Comparison of ENCODE assay signal across 8 cellular contexts in the genomic region with DNA sequence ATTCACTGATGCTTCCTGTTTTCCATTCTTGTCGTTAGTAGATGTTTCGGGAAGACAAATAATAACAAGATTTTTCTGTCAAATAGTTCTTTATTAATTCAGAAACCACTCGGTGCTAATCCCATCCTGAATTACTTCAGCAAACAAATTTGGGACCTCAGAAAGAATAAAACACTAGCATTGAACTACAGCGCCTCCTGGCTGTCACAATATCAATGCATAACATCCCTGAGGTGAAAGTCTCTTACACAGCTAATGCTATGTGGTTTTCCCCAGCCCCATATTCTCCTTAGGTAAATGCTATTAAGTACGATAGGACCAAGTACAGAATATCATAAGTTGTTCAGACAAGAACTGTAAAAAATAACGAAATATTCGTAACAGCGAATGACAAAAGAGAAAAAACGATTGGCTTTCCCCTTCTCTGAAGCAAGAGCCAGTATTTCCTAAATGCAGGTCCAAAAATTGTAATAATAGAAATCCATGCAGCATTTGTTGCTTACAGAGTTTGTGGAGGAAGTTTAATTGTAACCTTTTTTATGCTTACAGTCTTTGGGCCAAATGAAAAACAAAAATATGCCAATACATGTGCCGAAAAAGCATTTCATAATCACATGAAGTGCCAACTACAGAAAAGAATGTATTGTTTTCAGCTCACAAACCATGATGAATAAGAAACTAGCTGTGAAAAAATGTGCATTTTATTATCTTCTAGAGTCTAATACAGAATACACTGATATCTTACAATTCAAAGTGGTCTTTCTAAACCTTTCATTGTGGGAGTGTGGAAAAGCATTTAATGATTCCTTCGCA. TPM values are rescaled to one million over a fixed set of nuclear protein-coding genes. Genes with fewer than 3 reads are reported as not detected.
A peak's percentile ranks its signal among the peaks of the same experiment; 100 is the strongest.
DNase-seq lines count a peak whose midpoint lies in the region; ATAC-seq, FAIRE-seq and TF ChIP-seq lines count a peak whose summit lies in the region.

No MANE protein-coding gene starts in this region.

- DNase-seq in Calu3: peak; percentile 75
- peak; percentile 58 for DNase-seq in HCT116 (ENCODE audit: low read depth, low spot score)
- DNase-seq in RCC 7860 (ENCODE audit: low spot score): peak; percentile 20
- peak; percentile 26 for DNase-seq in activated T-helper 1 cell treated with anti-CD3 and anti-CD28 coated beads, Interleukin-12 subunit alpha, Interleukin-12 subunit beta, Interleukin-2, Interleukin-4 antibody, amounts not matched to agents 30 ng/mL and 10 ng/mL and 1 ng/mL, durations not matched to agents 14 hours and 24 hours and 36 hours (ENCODE audit: low spot score)
- peak; percentile 55 for DNase-seq in germinal center (ENCODE audit: low spot score)
- peak; percentile 30 for DNase-seq in retina
- DNase-seq in NCI-H510A (lab: John Stamatoyannopoulos, UW): no peak

- CTCF ChIA-PET in Calu3 (lab: Charles Lee): interaction anchor here (0.6 to 3.0 kb wide), 7 partner anchors 53 to 382 kb away, joined by 3 to 19 read pairs (median 4); no protein-coding TSS in a partner anchor
- CTCF ChIA-PET in HCT116 (lab: Charles Lee): interaction anchor here (0.6 to 4.2 kb wide), 12 partner anchors 10 to 368 kb away, joined by 3 to 41 read pairs (median 5); no protein-coding TSS in a partner anchor

- no peaks in the 10 kb centered on the region for H3K9me3 Mint-ChIP-seq in Calu3 (ENCODE audit: low read depth, unreplicated experiment)
- H3K9me3 Mint-ChIP-seq in activated T-helper 1 cell treated with anti-CD3 and anti-CD28 coated beads, Interleukin-12 subunit alpha, Interleukin-12 subunit beta, Interleukin-2, Interleukin-4 antibody, amounts not matched to agents 30 ng/mL and 10 ng/mL and 1 ng/mL, durations not matched to agents 14 hours and 24 hours and 36 hours: no peaks in the 10 kb centered on the region

- TF ChIP-seq POLR2A in HCT116 (IDR thresholded peaks at IDR 0.05; ENCODE audit: borderline replicate concordance, extremely low read depth, insufficient read depth, insufficient read length): no peak

- no peaks in the 10 kb centered on the region for H3K9me2 ChIP-seq in HCT116 (ENCODE audit: insufficient read depth)

- no peaks in the 10 kb centered on the region for H3K27me3 ChIP-seq in HCT116 (ENCODE audit: insufficient read depth, low read length)

- peak; percentile 92 for TF ChIP-seq RAD21 in HCT116 (IDR thresholded peaks at IDR 0.05; ENCODE audit: low read depth)

- peak; percentile 39; the same call in 1 of the 2 replicates for ATAC-seq in HCT116
- ATAC-seq in GM21825 (IDR thresholded peaks at IDR 0.05; ENCODE audit: unreplicated experiment): no peak

- no peaks in the 10 kb centered on the region for H3K79me2 ChIP-seq in HCT116 (ENCODE audit: insufficient read depth, low read length)

- H3K36me3 ChIP-seq in HCT116 (ENCODE audit: control insufficient read depth in 1 of 2, insufficient read depth in 2 of 2, low read length in 2 of 2): no peaks in the 10 kb centered on the region

- peaks cover 15 to 51% of the 10 kb centered on the region in 2 experiments for H3K4me1 ChIP-seq in HCT116 (ENCODE audit: control insufficient read depth in 1 of 2, insufficient read depth in 2 of 2, low read length in 2 of 2)

- H3K27me3 Mint-ChIP-seq in Calu3 (ENCODE audit: unreplicated experiment): no peaks in the 10 kb centered on the region
- no peaks in the 10 kb centered on the region for H3K27me3 Mint-ChIP-seq in activated T-helper 1 cell treated with anti-CD3 and anti-CD28 coated beads, Interleukin-12 subunit alpha, Interleukin-12 subunit beta, Interleukin-2, Interleukin-4 antibody, amounts not matched to agents 30 ng/mL and 10 ng/mL and 1 ng/mL, durations not matched to agents 14 hours and 24 hours and 36 hours (ENCODE audit: insufficient read depth)

- H3K9ac ChIP-seq in HCT116 (ENCODE audit: low read length): no peak overlapping the region

- POLR2A ChIA-PET in HCT116 (lab: Charles Lee): interaction anchor here (1.2 to 1.4 kb wide), 3 partner anchors 20 to 74 kb away, joined by 3 to 5 read pairs (median 3); no protein-coding TSS in a partner anchor

- H4K20me1 ChIP-seq in HCT116 (ENCODE audit: insufficient read depth): no peaks in the 10 kb centered on the region

- BruUV-seq in Calu3 (replicated peaks; lab: Mats Ljungman, UMichigan) (no TSS peak), HCT116 (replicated peaks; lab: Mats Ljungman, UMichigan) (no TSS peak)

- no peak overlapping the region for H3K27ac Mint-ChIP-seq in Calu3 (ENCODE audit: unreplicated experiment)
- H3K27ac Mint-ChIP-seq in activated T-helper 1 cell treated with anti-CD3 and anti-CD28 coated beads, Interleukin-12 subunit alpha, Interleukin-12 subunit beta, Interleukin-2, Interleukin-4 antibody, amounts not matched to agents 30 ng/mL and 10 ng/mL and 1 ng/mL, durations not matched to agents 14 hours and 24 hours and 36 hours: no peak overlapping the region

- H3K36me3 Mint-ChIP-seq in Calu3 (ENCODE audit: insufficient read depth, unreplicated experiment): peaks cover 8% of the 10 kb centered on the region
- no peaks in the 10 kb centered on the region for H3K36me3 Mint-ChIP-seq in activated T-helper 1 cell treated with anti-CD3 and anti-CD28 coated beads, Interleukin-12 subunit alpha, Interleukin-12 subunit beta, Interleukin-2, Interleukin-4 antibody, amounts not matched to agents 30 ng/mL and 10 ng/mL and 1 ng/mL, durations not matched to agents 14 hours and 24 hours and 36 hours (ENCODE audit: low read depth)

- intact Hi-C loops in Calu3 (cut with micrococcal nuclease; ENCODE audit: unreplicated experiment): loop anchor here (1.0 to 10.0 kb wide), 5 partner anchors 52 to 368 kb away; partner anchors contain the start of gene SIRT1
- intact Hi-C loops in HCT116 (cut with micrococcal nuclease): loop anchor here (1.0 to 5.0 kb wide), 3 partner anchors 73 to 369 kb away; no protein-coding TSS in a partner anchor
- intact Hi-C loops in activated T-helper 1 cell treated with anti-CD3 and anti-CD28 coated beads, Interleukin-12 subunit alpha, Interleukin-12 subunit beta, Interleukin-2, Interleukin-4 antibody, amounts not matched to agents 30 ng/mL and 10 ng/mL and 1 ng/mL, durations not matched to agents 14 hours and 24 hours and 36 hours (cut with micrococcal nuclease): loop anchor here (1.0 to 10.0 kb wide), 5 partner anchors 74 to 368 kb away; partner anchors contain the start of genes HERC4 and SIRT1

- RAD21 ChIA-PET in HCT116 (lab: Charles Lee; ENCODE audit: low non-redundant PET in 1 of 2, low total read pairs in 2 of 2, uncharacterized antibody in 2 of 2, unreplicated experiment in 2 of 2): interaction anchor here in 1 of 2 experiments (0.5 to 1.9 kb wide), 3 partner anchors 60 to 301 kb away, joined by 3 to 4 read pairs (median 3); no protein-coding TSS in a partner anchor

- no peaks in the 10 kb centered on the region for H3K9me3 ChIP-seq in HCT116 (ENCODE audit: control insufficient read depth in 1 of 2, insufficient read depth in 1 of 2, low read depth in 1 of 2, low read length in 2 of 2)

- TF ChIP-seq CTCF in Calu3 (IDR thresholded peaks at IDR 0.05; ENCODE audit: unreplicated experiment): peak; percentile 77
- TF ChIP-seq CTCF in HCT116 (IDR thresholded peaks at IDR 0.05 in 2 of 3, conservative IDR thresholded peaks at IDR 0.05 in 1 of 3; ENCODE audit: borderline replicate concordance in 1 of 3, insufficient read depth in 1 of 3, low read depth in 2 of 3, low read length in 2 of 3): peak; percentile 80 to 94 (median 85)

- H3K4me3 Mint-ChIP-seq in Calu3 (ENCODE audit: low read depth, unreplicated experiment): no peak overlapping the region
- no peak overlapping the region for H3K4me3 Mint-ChIP-seq in activated T-helper 1 cell treated with anti-CD3 and anti-CD28 coated beads, Interleukin-12 subunit alpha, Interleukin-12 subunit beta, Interleukin-2, Interleukin-4 antibody, amounts not matched to agents 30 ng/mL and 10 ng/mL and 1 ng/mL, durations not matched to agents 14 hours and 24 hours and 36 hours

- H3K4me1 Mint-ChIP-seq in Calu3 (ENCODE audit: low read depth, unreplicated experiment): peaks cover 23% of the 10 kb centered on the region
- no peaks in the 10 kb centered on the region for H3K4me1 Mint-ChIP-seq in activated T-helper 1 cell treated with anti-CD3 and anti-CD28 coated beads, Interleukin-12 subunit alpha, Interleukin-12 subunit beta, Interleukin-2, Interleukin-4 antibody, amounts not matched to agents 30 ng/mL and 10 ng/mL and 1 ng/mL, durations not matched to agents 14 hours and 24 hours and 36 hours (ENCODE audit: low read depth)

- H3K4me2 ChIP-seq in HCT116 (ENCODE audit: low read length): no peak overlapping the region

- H3K27ac ChIP-seq in HCT116 (ENCODE audit: low read depth, low read length): no peak overlapping the region

- no peak overlapping the region for H3K4me3 ChIP-seq in HCT116 (replicated peaks in 1 of 2; ENCODE audit: low read depth in 1 of 2, low read length in 2 of 2)

- no peak for FAIRE-seq in RCC 7860 (lab: Jason Lieb, UNC)

- H2AFZ ChIP-seq in HCT116 (ENCODE audit: low read depth, low read length, poor library complexity, severe bottlenecking): peak overlapping the region; percentile 7

TF ChIP-seq in HCT116, 20 proteins besides CTCF, POLR2A, EP300 and RAD21:
- TF ChIP-seq SP1 (IDR thresholded peaks at IDR 0.05; ENCODE audit: low read depth) (peak; percentile 14; the same call in 1 of the 2 replicates), CEBPB (IDR thresholded peaks at IDR 0.05; ENCODE audit: low read depth) (0 out of 2 replicates have a peak, but pooled peaks have one; percentile 8), ATF3 (IDR thresholded peaks at IDR 0.05) (no peak)

RNA-seq across cellular contexts. Expression of gene MYPN, which starts 47.3 kb away (rescaled TPM):
- total RNA-seq in Calu3 (2022) (0.38 and 0.56 TPM in 2 replicates), HCT116 (2021; ENCODE audit: unreplicated experiment) (0.34 TPM)
- polyA plus RNA-seq in HCT116 (2012): 0.06 and 0.09 TPM in 2 replicates
- not detected in 2 replicates for total RNA-seq in activated T-helper 1 cell treated with anti-CD3 and anti-CD28 coated beads, Interleukin-12 subunit alpha, Interleukin-12 subunit beta, Interleukin-2, Interleukin-4 antibody, amounts not matched to agents 30 ng/mL and 10 ng/mL and 1 ng/mL, durations not matched to agents 14 hours and 24 hours and 36 hours
